8 cellular contexts compared by ENCODE assay signal in the genomic region with DNA sequence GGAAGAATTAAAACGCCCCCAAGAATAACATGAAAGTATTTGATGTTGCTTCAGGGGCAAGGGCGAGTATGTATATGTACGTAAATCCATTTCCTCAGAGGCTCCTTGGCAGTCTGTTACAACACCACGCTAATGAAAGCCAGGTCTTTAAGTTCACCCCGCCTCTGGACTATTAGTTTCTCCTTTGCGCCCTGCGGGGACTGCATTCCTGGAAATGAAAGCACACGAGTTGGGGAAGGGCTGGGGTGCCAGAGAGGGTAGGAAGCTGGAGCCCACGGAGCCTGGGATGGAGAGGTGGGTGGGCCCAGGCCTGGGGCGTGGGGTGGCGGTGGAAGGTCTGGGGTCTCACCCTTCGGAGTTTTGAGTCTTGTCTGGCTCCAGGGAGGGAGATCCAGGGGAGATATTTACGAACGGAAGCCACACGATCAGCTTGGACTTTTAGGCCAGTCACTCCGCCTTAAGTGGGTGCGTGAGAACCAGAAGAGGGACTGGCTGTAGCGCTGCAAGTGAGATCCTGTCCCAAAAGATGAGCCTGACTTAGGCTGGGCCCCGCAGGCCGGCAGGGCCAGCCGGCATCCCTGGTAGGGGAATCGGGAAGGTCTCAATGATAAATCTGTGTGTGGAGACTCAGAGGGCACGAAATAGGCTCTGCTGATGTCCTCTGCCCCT. TPM values are rescaled to one million over a fixed set of nuclear protein-coding genes. Genes with fewer than 3 reads are reported as not detected.
A peak's percentile ranks its signal among the peaks of the same experiment; 100 is the strongest.
DNase-seq lines count a peak whose midpoint lies in the region; ATAC-seq and TF ChIP-seq lines count a peak whose summit lies in the region.

No MANE protein-coding gene starts in this region.

- DNase-seq in ELR (ENCODE audit: low read depth): peak; percentile 58
- no peak for DNase-seq in activated CD8-positive, alpha-beta T cell treated with anti-CD3 and anti-CD28 coated beads, Interleukin-2, amount 10 ng/mL, durations not matched to agents 7 days and 5 days
- peak in 2 of 3 donors; percentile 47 to 48 for DNase-seq in right cardiac atrium
- DNase-seq in NCI-H2029 (lab: John Stamatoyannopoulos, UW): no peak
- no peak for DNase-seq in NCI-H2107 (lab: John Stamatoyannopoulos, UW)
- no peak for DNase-seq in HuH-7 (ENCODE audit: low spot score)
- DNase-seq in WERI-Rb-1: no peak

- WGBS in right cardiac atrium: 79% methylated on average over 23 of the region's 23 CpGs

- POLR2A ChIA-PET in activated CD8-positive, alpha-beta T cell treated with anti-CD3 and anti-CD28 coated beads, Interleukin-2, amount 10 ng/mL, durations not matched to agents 7 days and 5 days (lab: Charles Lee): interaction anchor here (0.6 to 4.4 kb wide), 5 partner anchors 18 to 846 kb away, joined by 3 to 34 read pairs (median 3); no protein-coding TSS in a partner anchor

- ATAC-seq in activated CD8-positive, alpha-beta T cell treated with anti-CD3 and anti-CD28 coated beads, Interleukin-2, amount 10 ng/mL, durations not matched to agents 7 days and 5 days: no peak
- peak; percentile 6 to 8 for ATAC-seq in right cardiac atrium

- H3K27ac ChIP-seq in right cardiac atrium (ENCODE audit: low read length): peak overlapping the region; percentile 31
- H3K27ac ChIP-seq in skeletal muscle tissue (ENCODE audit: low read depth, low read length): peak overlapping the region; percentile 86
- H3K27ac ChIP-seq in WERI-Rb-1: no peak overlapping the region

- no peaks in the 10 kb centered on the region for H3K9me3 Mint-ChIP-seq in activated CD8-positive, alpha-beta T cell treated with anti-CD3 and anti-CD28 coated beads, Interleukin-2, amount 10 ng/mL, durations not matched to agents 7 days and 5 days (ENCODE audit: insufficient read depth)

- peaks cover 8% of the 10 kb centered on the region for H3K27me3 Mint-ChIP-seq in activated CD8-positive, alpha-beta T cell treated with anti-CD3 and anti-CD28 coated beads, Interleukin-2, amount 10 ng/mL, durations not matched to agents 7 days and 5 days (ENCODE audit: low read depth)

- no peaks in the 10 kb centered on the region for H3K27me3 ChIP-seq in right cardiac atrium (ENCODE audit: control insufficient read depth, insufficient read depth)
- H3K27me3 ChIP-seq in skeletal muscle tissue (ENCODE audit: control insufficient read depth in 3 of 3, insufficient read depth in 3 of 3, low read length in 3 of 3): no peaks in the 10 kb centered on the region
- H3K27me3 ChIP-seq in WERI-Rb-1 (ENCODE audit: insufficient read depth, low read depth, severe bottlenecking): no peaks in the 10 kb centered on the region

- H3K36me3 ChIP-seq in skeletal muscle tissue (ENCODE audit: control insufficient read depth in 3 of 3, insufficient read depth in 3 of 3, low read length in 3 of 3) (no peaks in the 10 kb centered on the region), WERI-Rb-1 (no peaks in the 10 kb centered on the region; the same call in 1 of the 2 replicates)

- TF ChIP-seq CTCF in WERI-Rb-1 (IDR thresholded peaks at IDR 0.05; ENCODE audit: low read depth, low read length): no peak

- H3K4me3 ChIP-seq in right cardiac atrium (ENCODE audit: low read length): no peak overlapping the region
- peak overlapping the region in 2 of 3 donors; percentile 48 to 84 for H3K4me3 ChIP-seq in skeletal muscle tissue (ENCODE audit: low read length in 3 of 3)
- H3K4me3 ChIP-seq in WERI-Rb-1 (ENCODE audit: low read depth, low read length): no peak overlapping the region

- H3K27ac Mint-ChIP-seq in activated CD8-positive, alpha-beta T cell treated with anti-CD3 and anti-CD28 coated beads, Interleukin-2, amount 10 ng/mL, durations not matched to agents 7 days and 5 days: peak overlapping the region; percentile 69

- peaks cover 21% of the 10 kb centered on the region for H3K4me1 Mint-ChIP-seq in activated CD8-positive, alpha-beta T cell treated with anti-CD3 and anti-CD28 coated beads, Interleukin-2, amount 10 ng/mL, durations not matched to agents 7 days and 5 days (ENCODE audit: low read depth)

- H3K9me3 ChIP-seq in right cardiac atrium (ENCODE audit: control insufficient read depth, low read length) (no peaks in the 10 kb centered on the region), skeletal muscle tissue (ENCODE audit: control insufficient read depth in 3 of 3, low read length in 3 of 3) (no peaks in the 10 kb centered on the region), WERI-Rb-1 (ENCODE audit: severe bottlenecking) (no peaks in the 10 kb centered on the region)

- intact Hi-C loops in right cardiac atrium (cut with DNase I): loop anchor here in 3 of 4 donors (10.0 kb wide), 2 partner anchors 62 to 152 kb away; no protein-coding TSS in a partner anchor

- peaks cover 17% of the 10 kb centered on the region for H3K36me3 Mint-ChIP-seq in activated CD8-positive, alpha-beta T cell treated with anti-CD3 and anti-CD28 coated beads, Interleukin-2, amount 10 ng/mL, durations not matched to agents 7 days and 5 days (ENCODE audit: low read depth)

- CTCF ChIA-PET in activated CD8-positive, alpha-beta T cell treated with anti-CD3 and anti-CD28 coated beads, Interleukin-2, amount 10 ng/mL, durations not matched to agents 7 days and 5 days (lab: Charles Lee): interaction anchor here (1.0 to 4.4 kb wide), 12 partner anchors 11 to 349 kb away, joined by 3 to 41 read pairs (median 6); no protein-coding TSS in a partner anchor

- peak overlapping the region; percentile 28 to 90 (median 78) for H3K9ac ChIP-seq in skeletal muscle tissue (ENCODE audit: low read depth in 1 of 3, low read length in 3 of 3)

- peak overlapping the region; percentile 68 for H3K4me3 Mint-ChIP-seq in activated CD8-positive, alpha-beta T cell treated with anti-CD3 and anti-CD28 coated beads, Interleukin-2, amount 10 ng/mL, durations not matched to agents 7 days and 5 days

- H3K4me1 ChIP-seq in right cardiac atrium (ENCODE audit: control insufficient read depth, insufficient read depth, low read length) (peaks cover 2% of the 10 kb centered on the region), skeletal muscle tissue (ENCODE audit: control insufficient read depth in 3 of 3, insufficient read depth in 3 of 3, low read length in 3 of 3) (peaks cover 30 to 52% (median 35%) of the 10 kb centered on the region in 3 donors)

RNA-seq across cellular contexts. Expression of gene PLCL2, which starts 1.6 kb away (rescaled TPM):
- 10 to 100 TPM; 33.9 to 35.8 TPM for total RNA-seq in activated CD8-positive, alpha-beta T cell treated with anti-CD3 and anti-CD28 coated beads, Interleukin-2, amount 10 ng/mL, durations not matched to agents 7 days and 5 days
- total RNA-seq in right cardiac atrium (10 to 100 TPM; 36.7 to 47.4 (median 37.0) TPM), skeletal muscle tissue (83.5 TPM)
- polyA plus RNA-seq in right cardiac atrium: 12.5 TPM

Comparison
In these comparisons a context has a peak if more than half of its experiments do, and no peak if none do; other contexts are left out.
1. DNase-seq: peak in ELR (single experiment) and right cardiac atrium (2 of 3); none in activated CD8-positive, alpha-beta T cell treated with anti-CD3 and anti-CD28 coated beads, Interleukin-2, amount 10 ng/mL, durations not matched to agents 7 days and 5 days (single experiment), NCI-H2029 (single experiment), NCI-H2107 (single experiment), HuH-7 (single experiment) and WERI-Rb-1 (single experiment).
2. H3K4me3 ChIP-seq: peak in skeletal muscle tissue (2 of 3); none in right cardiac atrium (single experiment) and WERI-Rb-1 (single experiment).